Comparison of ENCODE assay signal across 24 cellular contexts in the genomic region with DNA sequence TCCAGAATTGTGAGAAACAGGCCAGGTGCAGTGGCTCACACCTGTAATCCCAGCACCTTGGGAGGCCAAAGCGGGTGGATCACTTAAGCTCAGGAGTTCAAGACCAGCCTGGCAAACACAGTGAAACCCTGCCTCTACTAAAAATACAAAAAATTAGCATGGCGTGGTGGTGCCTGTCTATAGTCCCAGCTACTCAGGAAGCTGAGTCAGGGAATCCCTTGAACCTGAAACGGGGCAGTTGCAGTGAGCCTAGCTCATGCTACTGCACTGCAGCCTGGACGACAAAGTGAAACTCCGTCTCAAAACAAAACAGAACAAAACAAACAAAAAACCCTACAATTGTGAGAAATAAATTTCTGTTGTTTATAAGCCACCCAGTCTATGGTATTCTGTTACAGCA.
"Had no signal": no experiment of that assay in that cellular context is flagged by ENCODE, and none has a peak within 500 bp of the region (broad histone marks: within the 10 kb centered on the region; RNA-seq: fewer than 3 reads in every experiment).

No MANE protein-coding gene starts in this region.

- H3K4me1 Mint-ChIP-seq: activated naive CD8-positive, alpha-beta T cell treated with anti-CD3 and anti-CD28 coated beads, Interleukin-2, amount 50 U/mL, for 24 hours had no signal

- H3K9me3 Mint-ChIP-seq: activated CD4-positive, alpha-beta T cell treated with anti-CD3 and anti-CD28 coated beads, Interleukin-2, amount 10 ng/mL, durations not matched to agents 7 days and 5 days; activated naive CD4-positive, alpha-beta T cell treated with anti-CD3 and anti-CD28 coated beads, Interleukin-2, amount 50 U/mL, for 24 hours; activated naive CD8-positive, alpha-beta T cell treated with anti-CD3 and anti-CD28 coated beads for 36 hours; activated naive CD8-positive, alpha-beta T cell treated with anti-CD3 and anti-CD28 coated beads, Interleukin-2, amount 50 U/mL, for 24 hours; activated T-helper 1 cell treated with anti-CD3 and anti-CD28 coated beads, Interleukin-12 subunit alpha, Interleukin-12 subunit beta, Interleukin-2, Interleukin-4 antibody, amounts not matched to agents 30 ng/mL and 10 ng/mL and 1 ng/mL, durations not matched to agents 14 hours and 24 hours and 36 hours had no signal

- ATAC-seq: activated CD4-positive, alpha-beta T cell treated with anti-CD3 and anti-CD28 coated beads for 36 hours; activated naive CD8-positive, alpha-beta T cell treated with anti-CD3 and anti-CD28 coated beads, Interleukin-2, amount 50 U/mL, for 24 hours; body of pancreas; gastroesophageal sphincter; heart right ventricle had no signal

- H3K27ac Mint-ChIP-seq: activated CD4-positive, alpha-beta T cell treated with anti-CD3 and anti-CD28 coated beads for 36 hours; activated CD4-positive, alpha-beta T cell treated with anti-CD3 and anti-CD28 coated beads, Interleukin-2, amount 10 ng/mL, durations not matched to agents 7 days and 5 days; activated naive CD4-positive, alpha-beta T cell treated with anti-CD3 and anti-CD28 coated beads, Interleukin-2, amount 50 U/mL, for 24 hours; activated naive CD8-positive, alpha-beta T cell treated with anti-CD3 and anti-CD28 coated beads for 36 hours; activated naive CD8-positive, alpha-beta T cell treated with anti-CD3 and anti-CD28 coated beads, Interleukin-2, amount 50 U/mL, for 24 hours; activated T-helper 1 cell treated with anti-CD3 and anti-CD28 coated beads, Interleukin-12 subunit alpha, Interleukin-12 subunit beta, Interleukin-2, Interleukin-4 antibody, amounts not matched to agents 30 ng/mL and 10 ng/mL and 1 ng/mL, durations not matched to agents 14 hours and 24 hours and 36 hours had no signal

- DNase-seq: activated CD4-positive, alpha-beta T cell treated with anti-CD3 and anti-CD28 coated beads for 36 hours; activated CD4-positive, alpha-beta T cell treated with anti-CD3 and anti-CD28 coated beads, Interleukin-2, amount 10 ng/mL, durations not matched to agents 7 days and 5 days; activated CD4-positive, alpha-beta T cell treated with anti-CD3 and anti-CD28 coated beads, Interleukin-2, amount 50 U/mL, for 48 hours; activated CD4-positive, CD25-positive, alpha-beta regulatory T cell; activated CD4-positive, CD25-positive, alpha-beta regulatory T cell treated with anti-CD3 and anti-CD28 coated beads, Interleukin-2, amount 50 U/mL, for 72 hours; activated gamma-delta T cell; activated naive CD4-positive, alpha-beta T cell treated with Interleukin-2 at 50 U/mL for 16 hours; activated naive CD8-positive, alpha-beta T cell treated with anti-CD3 and anti-CD28 coated beads for 36 hours; activated naive CD8-positive, alpha-beta T cell treated with anti-CD3 and anti-CD28 coated beads, Interleukin-2, amount 50 U/mL, for 24 hours; activated T-cell treated with anti-CD3 and anti-CD28 coated beads, Interleukin-2, amount 50 U/mL, for 1 hour; activated T-cell treated with anti-CD3 and anti-CD28 coated beads, Interleukin-2, amount 50 U/mL, for 48 hours; adrenal gland; amygdala; aorta; body of pancreas; caudate nucleus; cortex of kidney; effector CD8-positive, alpha-beta T cell; esophagus squamous epithelium; foreskin melanocyte; heart right ventricle had no signal

- H3K4me3 Mint-ChIP-seq: activated CD4-positive, alpha-beta T cell treated with anti-CD3 and anti-CD28 coated beads for 36 hours; activated CD4-positive, alpha-beta T cell treated with anti-CD3 and anti-CD28 coated beads, Interleukin-2, amount 10 ng/mL, durations not matched to agents 7 days and 5 days; activated naive CD4-positive, alpha-beta T cell treated with anti-CD3 and anti-CD28 coated beads, Interleukin-2, amount 50 U/mL, for 24 hours; activated naive CD8-positive, alpha-beta T cell treated with anti-CD3 and anti-CD28 coated beads for 36 hours; activated naive CD8-positive, alpha-beta T cell treated with anti-CD3 and anti-CD28 coated beads, Interleukin-2, amount 50 U/mL, for 24 hours; activated T-helper 1 cell treated with anti-CD3 and anti-CD28 coated beads, Interleukin-12 subunit alpha, Interleukin-12 subunit beta, Interleukin-2, Interleukin-4 antibody, amounts not matched to agents 30 ng/mL and 10 ng/mL and 1 ng/mL, durations not matched to agents 14 hours and 24 hours and 36 hours had no signal

- H3K27me3 Mint-ChIP-seq: activated CD4-positive, alpha-beta T cell treated with anti-CD3 and anti-CD28 coated beads for 36 hours; activated CD4-positive, alpha-beta T cell treated with anti-CD3 and anti-CD28 coated beads, Interleukin-2, amount 10 ng/mL, durations not matched to agents 7 days and 5 days; activated naive CD4-positive, alpha-beta T cell treated with anti-CD3 and anti-CD28 coated beads, Interleukin-2, amount 50 U/mL, for 24 hours; activated naive CD8-positive, alpha-beta T cell treated with anti-CD3 and anti-CD28 coated beads for 36 hours; activated naive CD8-positive, alpha-beta T cell treated with anti-CD3 and anti-CD28 coated beads, Interleukin-2, amount 50 U/mL, for 24 hours had no signal
